Comparison of ENCODE assay signal across 8 cellular contexts in genomic region chr3:7205535-7206331, GRCh38.
DNase-seq lines count a peak whose midpoint lies in the region; ATAC-seq and TF ChIP-seq lines count a peak whose summit lies in the region.

No MANE protein-coding gene starts in this region.

- H3K4me2 ChIP-seq in PC-9: peak overlapping the region; percentile 21; the same call in 1 of the 2 replicates
- no peak overlapping the region for H3K4me2 ChIP-seq in PC-3 (ENCODE audit: low read length)

- TF ChIP-seq CTCF in PC-9 (conservative IDR thresholded peaks at IDR 0.05) (no peak), PC-3 (conservative IDR thresholded peaks at IDR 0.05; ENCODE audit: low read depth, low read length) (no peak), type B pancreatic cell (conservative IDR thresholded peaks at IDR 0.05) (no peak)

- H3K4me1 Mint-ChIP-seq in type B pancreatic cell (ENCODE audit: unreplicated experiment): peaks cover 5% of the 10 kb centered on the region

- H3K27me3 Mint-ChIP-seq in type B pancreatic cell: no peaks in the 10 kb centered on the region

- H4K20me1 ChIP-seq in PC-9 (ENCODE audit: insufficient read depth) (no peaks in the 10 kb centered on the region), PC-3 (ENCODE audit: low read length) (no peaks in the 10 kb centered on the region)

- POLR2A ChIA-PET in PC-9 (lab: Charles Lee; ENCODE audit: unreplicated experiment) (no interaction called here), PC-3 (lab: Charles Lee; ENCODE audit: unreplicated experiment) (no interaction called here)

- no peaks in the 10 kb centered on the region for H3K27me3 ChIP-seq in PC-9 (ENCODE audit: insufficient read depth, low read depth)
- H3K27me3 ChIP-seq in mucosa of stomach (ENCODE audit: control insufficient read depth, insufficient read depth, low read length): no peaks in the 10 kb centered on the region
- no peaks in the 10 kb centered on the region for H3K27me3 ChIP-seq in PC-3 (ENCODE audit: low read length)

- H3K36me3 ChIP-seq in PC-9 (ENCODE audit: low read depth) (no peaks in the 10 kb centered on the region), mucosa of stomach (ENCODE audit: control insufficient read depth, insufficient read depth, low read length) (no peaks in the 10 kb centered on the region), PC-3 (ENCODE audit: low read depth, low read length) (no peaks in the 10 kb centered on the region)

- H3K9ac ChIP-seq in mucosa of stomach (ENCODE audit: low read length) (peak overlapping the region; percentile 57), PC-3 (ENCODE audit: low read length) (no peak overlapping the region)

- no peaks in the 10 kb centered on the region for H3K36me3 Mint-ChIP-seq in type B pancreatic cell

- no peaks in the 10 kb centered on the region for H3K79me2 ChIP-seq in PC-9 (ENCODE audit: low read depth)
- no peaks in the 10 kb centered on the region for H3K79me2 ChIP-seq in PC-3 (ENCODE audit: low read length)

- no peak overlapping the region for H2AFZ ChIP-seq in PC-9
- H2AFZ ChIP-seq in PC-3 (ENCODE audit: low read length): no peak overlapping the region

- H3K4me3 ChIP-seq in PC-9 (no peak overlapping the region), mucosa of stomach (ENCODE audit: low read length) (no peak overlapping the region), PC-3 (ENCODE audit: low read length) (no peak overlapping the region)

- ATAC-seq in GM18517 (IDR thresholded peaks at IDR 0.05; ENCODE audit: unreplicated experiment) (peak; percentile 92), HG02571 (IDR thresholded peaks at IDR 0.05; ENCODE audit: unreplicated experiment) (peak; percentile 63), PC-3 (no peak), HG03439 (IDR thresholded peaks at IDR 0.05; ENCODE audit: unreplicated experiment) (no peak)

- H3K27ac Mint-ChIP-seq in type B pancreatic cell: no peak overlapping the region

- H3K9me3 ChIP-seq in PC-9 (ENCODE audit: insufficient read depth, low read depth): no peaks in the 10 kb centered on the region
- H3K9me3 ChIP-seq in mucosa of stomach (ENCODE audit: control insufficient read depth, low read length): no peaks in the 10 kb centered on the region
- peaks cover 44% of the 10 kb centered on the region for H3K9me3 ChIP-seq in PC-3 (ENCODE audit: low read length)

- intact Hi-C loops in PC-9 (cut with micrococcal nuclease; ENCODE audit: unreplicated experiment) (no loop called here), PC-3 (cut with micrococcal nuclease) (no loop called here)

- CTCF ChIA-PET in PC-9 (lab: Charles Lee) (no interaction called here), PC-3 (lab: Charles Lee) (no interaction called here)

- H3K27ac ChIP-seq in PC-9 (no peak overlapping the region), PC-3 (ENCODE audit: low read length) (no peak overlapping the region)

- H3K9me2 ChIP-seq in PC-9 (ENCODE audit: insufficient read depth) (no peaks in the 10 kb centered on the region), PC-3 (replicated peaks; ENCODE audit: low read length) (no peaks in the 10 kb centered on the region)

- no peaks in the 10 kb centered on the region for H3K9me3 Mint-ChIP-seq in type B pancreatic cell

- DNase-seq in PC-9 (no peak), PC-3 (no peak), type B pancreatic cell (ENCODE audit: extremely low spot score, unreplicated experiment) (no peak), NCI-H2029 (lab: John Stamatoyannopoulos, UW) (no peak)

- no peak overlapping the region for H3K4me3 Mint-ChIP-seq in type B pancreatic cell

- H3F3A ChIP-seq in PC-9 (ENCODE audit: insufficient read depth, low read depth): no peaks in the 10 kb centered on the region
- no peaks in the 10 kb centered on the region for H3F3A ChIP-seq in PC-3 (ENCODE audit: low read length, unreplicated experiment)

- H3K4me1 ChIP-seq in PC-9 (replicated peaks; ENCODE audit: insufficient read depth): no peaks in the 10 kb centered on the region
- H3K4me1 ChIP-seq in mucosa of stomach (ENCODE audit: control insufficient read depth, insufficient read depth, low read length): no peaks in the 10 kb centered on the region
- H3K4me1 ChIP-seq in PC-3 (ENCODE audit: insufficient read depth, low read length): no peaks in the 10 kb centered on the region

- BruUV-seq in PC-9 (replicated peaks; lab: Mats Ljungman, UMichigan) (no TSS peak), PC-3 (replicated peaks; lab: Mats Ljungman, UMichigan) (no TSS peak)

Comparison
In these comparisons a context has a peak if more than half of its experiments do, and no peak if none do; other contexts are left out.
1. ATAC-seq: peak in GM18517 (single experiment) and HG02571 (single experiment); none in PC-3 (single experiment) and HG03439 (single experiment).